ENCODE assay signal across 8 cellular contexts in genomic region chr11:804599-804964, GRCh38. TPM values are rescaled to one million over a fixed set of nuclear protein-coding genes. Genes with fewer than 3 reads are reported as not detected.
DNase-seq lines count a peak whose midpoint lies in the region; ATAC-seq and TF ChIP-seq lines count a peak whose summit lies in the region.

No MANE protein-coding gene starts in this region.

- CTCF ChIA-PET in activated CD8-positive, alpha-beta memory T cell treated with anti-CD3 and anti-CD28 coated beads, Interleukin-2, amount 10 ng/mL, durations not matched to agents 7 days and 5 days (lab: Charles Lee): interaction anchor here (1.0 to 1.5 kb wide), 2 partner anchors 27 to 66 kb away, joined by 3 read pairs; no protein-coding TSS in a partner anchor

- peaks cover 3% of the 10 kb centered on the region for H3K36me3 Mint-ChIP-seq in activated CD8-positive, alpha-beta memory T cell treated with anti-CD3 and anti-CD28 coated beads, Interleukin-2, amount 10 ng/mL, durations not matched to agents 7 days and 5 days
- H3K36me3 Mint-ChIP-seq in activated naive CD8-positive, alpha-beta T cell treated with anti-CD3 and anti-CD28 coated beads, Interleukin-2, amount 10 ng/mL, durations not matched to agents 7 days and 5 days: peaks cover 3% of the 10 kb centered on the region

- POLR2A ChIA-PET in activated naive CD8-positive, alpha-beta T cell treated with anti-CD3 and anti-CD28 coated beads, Interleukin-2, amount 10 ng/mL, durations not matched to agents 7 days and 5 days (lab: Charles Lee): interaction anchor here (0.6 to 2.9 kb wide), 9 partner anchors 9 to 38 kb away, joined by 3 to 13 read pairs (median 3); partner anchors contain the start of genes CD151, CEND1, GATD1 and PNPLA2

- no peaks in the 10 kb centered on the region for H3K9me3 Mint-ChIP-seq in activated CD8-positive, alpha-beta memory T cell treated with anti-CD3 and anti-CD28 coated beads, Interleukin-2, amount 10 ng/mL, durations not matched to agents 7 days and 5 days (ENCODE audit: low read depth)
- H3K9me3 Mint-ChIP-seq in activated naive CD8-positive, alpha-beta T cell treated with anti-CD3 and anti-CD28 coated beads, Interleukin-2, amount 10 ng/mL, durations not matched to agents 7 days and 5 days: no peaks in the 10 kb centered on the region

- peak overlapping the region; percentile 81 for H3K4me3 ChIP-seq in thoracic aorta

- no peak for ATAC-seq in activated CD8-positive, alpha-beta memory T cell treated with anti-CD3 and anti-CD28 coated beads, Interleukin-2, amount 10 ng/mL, durations not matched to agents 7 days and 5 days
- ATAC-seq in activated naive CD8-positive, alpha-beta T cell treated with anti-CD3 and anti-CD28 coated beads, Interleukin-2, amount 10 ng/mL, durations not matched to agents 7 days and 5 days (ENCODE audit: low read depth): no peak
- ATAC-seq in thoracic aorta (ENCODE audit: insufficient number of reproducible peaks, low FRiP score, low read depth): no peak
- ATAC-seq in GM18867 (IDR thresholded peaks at IDR 0.05; ENCODE audit: unreplicated experiment): no peak
- ATAC-seq in HG03135 (IDR thresholded peaks at IDR 0.05; ENCODE audit: unreplicated experiment): no peak
- ATAC-seq in HG03571 (IDR thresholded peaks at IDR 0.05; ENCODE audit: unreplicated experiment): no peak

- H3K27me3 ChIP-seq in layer of hippocampus (ENCODE audit: control insufficient read depth, insufficient read depth, low read length): no peaks in the 10 kb centered on the region
- H3K27me3 ChIP-seq in thoracic aorta (replicated peaks; ENCODE audit: insufficient read depth): no peaks in the 10 kb centered on the region

- TF ChIP-seq CTCF in thoracic aorta (IDR thresholded peaks at IDR 0.05): no peak

- H3K36me3 ChIP-seq in thoracic aorta: peaks cover 18% of the 10 kb centered on the region

- H3K27ac ChIP-seq in layer of hippocampus (ENCODE audit: low read depth, low read length): peak overlapping the region; percentile 82
- peak overlapping the region; percentile 4 to 90 for H3K27ac ChIP-seq in thoracic aorta

- H3K27me3 Mint-ChIP-seq in activated CD8-positive, alpha-beta memory T cell treated with anti-CD3 and anti-CD28 coated beads, Interleukin-2, amount 10 ng/mL, durations not matched to agents 7 days and 5 days: no peaks in the 10 kb centered on the region
- H3K27me3 Mint-ChIP-seq in activated naive CD8-positive, alpha-beta T cell treated with anti-CD3 and anti-CD28 coated beads, Interleukin-2, amount 10 ng/mL, durations not matched to agents 7 days and 5 days: no peaks in the 10 kb centered on the region

- H3K4me3 Mint-ChIP-seq in activated CD8-positive, alpha-beta memory T cell treated with anti-CD3 and anti-CD28 coated beads, Interleukin-2, amount 10 ng/mL, durations not matched to agents 7 days and 5 days: peak overlapping the region; percentile 81
- peak overlapping the region; percentile 84 for H3K4me3 Mint-ChIP-seq in activated naive CD8-positive, alpha-beta T cell treated with anti-CD3 and anti-CD28 coated beads, Interleukin-2, amount 10 ng/mL, durations not matched to agents 7 days and 5 days

- H3K4me1 Mint-ChIP-seq in activated CD8-positive, alpha-beta memory T cell treated with anti-CD3 and anti-CD28 coated beads, Interleukin-2, amount 10 ng/mL, durations not matched to agents 7 days and 5 days: peaks cover 27% of the 10 kb centered on the region
- peaks cover 12% of the 10 kb centered on the region for H3K4me1 Mint-ChIP-seq in activated naive CD8-positive, alpha-beta T cell treated with anti-CD3 and anti-CD28 coated beads, Interleukin-2, amount 10 ng/mL, durations not matched to agents 7 days and 5 days

- peaks cover 14 to 37% of the 10 kb centered on the region in 2 donors for H3K4me1 ChIP-seq in thoracic aorta (ENCODE audit: control insufficient read depth in 1 of 2, low read depth in 2 of 2)

- DNase-seq in activated CD8-positive, alpha-beta memory T cell treated with anti-CD3 and anti-CD28 coated beads, Interleukin-2, amount 10 ng/mL, durations not matched to agents 7 days and 5 days: no peak
- DNase-seq in activated CD8-positive, alpha-beta memory T cell treated with anti-CD3 and anti-CD28 coated beads, Interleukin-2, amount 50 U/mL, for 4 hours: no peak
- DNase-seq in activated naive CD8-positive, alpha-beta T cell treated with anti-CD3 and anti-CD28 coated beads, Interleukin-2, amount 10 ng/mL, durations not matched to agents 7 days and 5 days: no peak
- DNase-seq in thoracic aorta (ENCODE audit: low spot score): no peak

- peak overlapping the region; percentile 69 for H3K27ac Mint-ChIP-seq in activated CD8-positive, alpha-beta memory T cell treated with anti-CD3 and anti-CD28 coated beads, Interleukin-2, amount 10 ng/mL, durations not matched to agents 7 days and 5 days
- H3K27ac Mint-ChIP-seq in activated naive CD8-positive, alpha-beta T cell treated with anti-CD3 and anti-CD28 coated beads, Interleukin-2, amount 10 ng/mL, durations not matched to agents 7 days and 5 days: peak overlapping the region; percentile 80

- no peaks in the 10 kb centered on the region for H3K9me3 ChIP-seq in thoracic aorta

RNA-seq across cellular contexts. Expression of gene PIDD1, which starts 0.4 kb away (rescaled TPM):
- 10 to 100 TPM; 42.4 to 59.8 TPM for total RNA-seq in activated CD8-positive, alpha-beta memory T cell treated with anti-CD3 and anti-CD28 coated beads, Interleukin-2, amount 10 ng/mL, durations not matched to agents 7 days and 5 days
- total RNA-seq in activated naive CD8-positive, alpha-beta T cell treated with anti-CD3 and anti-CD28 coated beads, Interleukin-2, amount 10 ng/mL, durations not matched to agents 7 days and 5 days: 10 to 100 TPM; 53.4 to 53.6 TPM
- total RNA-seq in thoracic aorta: 10 to 100 TPM; 10.9 to 52.0 TPM

RNA-seq across cellular contexts. Expression of gene RPLP2, which starts 5.2 kb away (rescaled TPM):
- total RNA-seq in activated CD8-positive, alpha-beta memory T cell treated with anti-CD3 and anti-CD28 coated beads, Interleukin-2, amount 10 ng/mL, durations not matched to agents 7 days and 5 days: 1,000 to 10,000 TPM; 1,844 to 1,872 TPM
- total RNA-seq in activated naive CD8-positive, alpha-beta T cell treated with anti-CD3 and anti-CD28 coated beads, Interleukin-2, amount 10 ng/mL, durations not matched to agents 7 days and 5 days: 1,000 to 10,000 TPM; 2,888 to 3,019 TPM
- total RNA-seq in thoracic aorta: 100 to 1,000 TPM; 170 to 221 TPM

RNA-seq across cellular contexts. Expression of gene SLC25A22, which starts 6.5 kb away (rescaled TPM):
- total RNA-seq in activated CD8-positive, alpha-beta memory T cell treated with anti-CD3 and anti-CD28 coated beads, Interleukin-2, amount 10 ng/mL, durations not matched to agents 7 days and 5 days: 10 to 100 TPM; 49.4 to 54.7 TPM
- 10 to 100 TPM; 35.1 to 35.8 TPM for total RNA-seq in activated naive CD8-positive, alpha-beta T cell treated with anti-CD3 and anti-CD28 coated beads, Interleukin-2, amount 10 ng/mL, durations not matched to agents 7 days and 5 days
- 10 to 100 TPM; 10.7 to 16.9 TPM for total RNA-seq in thoracic aorta

RNA-seq across cellular contexts. Expression of gene PNPLA2, which starts 14.1 kb away (rescaled TPM):
- total RNA-seq in activated CD8-positive, alpha-beta memory T cell treated with anti-CD3 and anti-CD28 coated beads, Interleukin-2, amount 10 ng/mL, durations not matched to agents 7 days and 5 days: 10 to 100 TPM; 64.7 to 70.0 TPM
- 100 to 1,000 TPM; 110 to 125 TPM for total RNA-seq in activated naive CD8-positive, alpha-beta T cell treated with anti-CD3 and anti-CD28 coated beads, Interleukin-2, amount 10 ng/mL, durations not matched to agents 7 days and 5 days
- 100 to 1,000 TPM; 105 to 115 TPM for total RNA-seq in thoracic aorta

RNA-seq across cellular contexts. Expression of gene CEND1, which starts 14.7 kb away (rescaled TPM):
- 1 to 10 TPM; 1.3 to 3.7 TPM for total RNA-seq in activated CD8-positive, alpha-beta memory T cell treated with anti-CD3 and anti-CD28 coated beads, Interleukin-2, amount 10 ng/mL, durations not matched to agents 7 days and 5 days
- under 1 TPM in 1 of 2 experiments, not detected in 1; 0.37 TPM for total RNA-seq in activated naive CD8-positive, alpha-beta T cell treated with anti-CD3 and anti-CD28 coated beads, Interleukin-2, amount 10 ng/mL, durations not matched to agents 7 days and 5 days
- total RNA-seq in thoracic aorta: not detected

Comparison
In these comparisons a context has a peak if more than half of its experiments do, and no peak if none do; other contexts are left out.
1. RNA of gene RPLP2, which starts 5.2 kb away (total RNA-seq): 2,888 to 3,019 TPM in activated naive CD8-positive, alpha-beta T cell treated with anti-CD3 and anti-CD28 coated beads, Interleukin-2, amount 10 ng/mL, durations not matched to agents 7 days and 5 days and 1,844 to 1,872 TPM in activated CD8-positive, alpha-beta memory T cell treated with anti-CD3 and anti-CD28 coated beads, Interleukin-2, amount 10 ng/mL, durations not matched to agents 7 days and 5 days; 170 to 221 TPM in thoracic aorta; every median in the first group is over 4 times any median in the second.